Comparison of ENCODE assay signal across 8 cellular contexts in genomic region chr3:51391075-51391565, GRCh38. TPM values are rescaled to one million over a fixed set of nuclear protein-coding genes. Genes with fewer than 3 reads are reported as not detected.
DNase-seq lines count a peak whose midpoint lies in the region; ATAC-seq and TF ChIP-seq lines count a peak whose summit lies in the region.

A gene with protein sequence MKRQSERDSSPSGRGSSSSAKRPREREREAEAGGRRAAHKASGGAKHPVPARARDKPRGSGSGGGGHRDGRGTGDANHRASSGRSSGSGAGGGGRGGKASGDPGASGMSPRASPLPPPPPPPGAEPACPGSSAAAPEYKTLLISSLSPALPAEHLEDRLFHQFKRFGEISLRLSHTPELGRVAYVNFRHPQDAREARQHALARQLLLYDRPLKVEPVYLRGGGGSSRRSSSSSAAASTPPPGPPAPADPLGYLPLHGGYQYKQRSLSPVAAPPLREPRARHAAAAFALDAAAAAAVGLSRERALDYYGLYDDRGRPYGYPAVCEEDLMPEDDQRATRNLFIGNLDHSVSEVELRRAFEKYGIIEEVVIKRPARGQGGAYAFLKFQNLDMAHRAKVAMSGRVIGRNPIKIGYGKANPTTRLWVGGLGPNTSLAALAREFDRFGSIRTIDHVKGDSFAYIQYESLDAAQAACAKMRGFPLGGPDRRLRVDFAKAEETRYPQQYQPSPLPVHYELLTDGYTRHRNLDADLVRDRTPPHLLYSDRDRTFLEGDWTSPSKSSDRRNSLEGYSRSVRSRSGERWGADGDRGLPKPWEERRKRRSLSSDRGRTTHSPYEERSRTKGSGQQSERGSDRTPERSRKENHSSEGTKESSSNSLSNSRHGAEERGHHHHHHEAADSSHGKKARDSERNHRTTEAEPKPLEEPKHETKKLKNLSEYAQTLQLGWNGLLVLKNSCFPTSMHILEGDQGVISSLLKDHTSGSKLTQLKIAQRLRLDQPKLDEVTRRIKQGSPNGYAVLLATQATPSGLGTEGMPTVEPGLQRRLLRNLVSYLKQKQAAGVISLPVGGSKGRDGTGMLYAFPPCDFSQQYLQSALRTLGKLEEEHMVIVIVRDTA (plus strand): TSS chr3:51391285. CDS start chr3:51391400, 115 bp downstream.

- H3K79me2 ChIP-seq in trophoblast cell (ENCODE audit: control insufficient read depth, insufficient read depth, low read length, poor library complexity), result peaks cover 30% of the 10 kb centered on the region

- peak within 1 kb of the TSS; percentile 96 for H4K91ac ChIP-seq in trophoblast cell (ENCODE audit: low read depth, low read length)

- H2BK5ac ChIP-seq in trophoblast cell (ENCODE audit: low read depth, low read length, poor library complexity), result peak within 1 kb of the TSS; percentile 61

- WGBS in trophoblast cell (ENCODE audit: extremely low coverage, insufficient coverage, insufficient read length), result no CpG with 5 or more reads among the region's 83 CpGs

- peak; percentile 89 for ATAC-seq in HG02642 (IDR thresholded peaks at IDR 0.05; ENCODE audit: poor library complexity, unreplicated experiment)
- ATAC-seq in activated naive CD8-positive, alpha-beta T cell treated with anti-CD3 and anti-CD28 coated beads, Interleukin-2, amount 50 U/mL, for 24 hours, result peak; percentile 97

- peak within 1 kb of the TSS; percentile 94 for H4K8ac ChIP-seq in trophoblast cell (ENCODE audit: low read depth, low read length)

- H3K27me3 ChIP-seq in cardiac muscle cell (no peaks in the 10 kb centered on the region), trophoblast cell (ENCODE audit: insufficient read depth, low read length) (no peaks in the 10 kb centered on the region)

- peak within 1 kb of the TSS; percentile 66 for H3K4ac ChIP-seq in trophoblast cell (ENCODE audit: low read depth, low read length)

- H3K4me3 Mint-ChIP-seq in activated naive CD8-positive, alpha-beta T cell treated with anti-CD3 and anti-CD28 coated beads, Interleukin-2, amount 50 U/mL, for 24 hours, result peak within 1 kb of the TSS; percentile 79
- peak within 1 kb of the TSS; percentile 89 for H3K4me3 Mint-ChIP-seq in type B pancreatic cell

- H3K9me3 Mint-ChIP-seq in activated naive CD8-positive, alpha-beta T cell treated with anti-CD3 and anti-CD28 coated beads, Interleukin-2, amount 50 U/mL, for 24 hours, result no peaks in the 10 kb centered on the region
- no peaks in the 10 kb centered on the region for H3K9me3 Mint-ChIP-seq in type B pancreatic cell

- peak within 1 kb of the TSS; percentile 77 for H2BK120ac ChIP-seq in trophoblast cell (ENCODE audit: insufficient read depth, low read length, poor library complexity)

- H2AFZ ChIP-seq in trophoblast cell (ENCODE audit: insufficient read depth, low read length, poor library complexity), result peak within 1 kb of the TSS; percentile 86

- H3K14ac ChIP-seq in trophoblast cell (ENCODE audit: low read length), result peak within 1 kb of the TSS; percentile 97

- H3K9ac ChIP-seq in trophoblast cell (ENCODE audit: low read length), result peak within 1 kb of the TSS; percentile 91

- H4K12ac ChIP-seq in trophoblast cell (ENCODE audit: low read depth, low read length), result peak within 1 kb of the TSS; percentile 89

- H3K27me3 Mint-ChIP-seq in activated naive CD8-positive, alpha-beta T cell treated with anti-CD3 and anti-CD28 coated beads, Interleukin-2, amount 50 U/mL, for 24 hours, result no peaks in the 10 kb centered on the region
- no peaks in the 10 kb centered on the region for H3K27me3 Mint-ChIP-seq in type B pancreatic cell

- peaks cover 59% of the 10 kb centered on the region for H3K36me3 Mint-ChIP-seq in activated naive CD8-positive, alpha-beta T cell treated with anti-CD3 and anti-CD28 coated beads, Interleukin-2, amount 50 U/mL, for 24 hours (ENCODE audit: low read depth)
- peaks cover 46% of the 10 kb centered on the region for H3K36me3 Mint-ChIP-seq in type B pancreatic cell

- peak within 1 kb of the TSS; percentile 11 for H2BK12ac ChIP-seq in trophoblast cell (ENCODE audit: low read length)

- TF ChIP-seq CTCF in GM12865 (IDR thresholded peaks at IDR 0.05; ENCODE audit: insufficient read depth, low read depth, low read length, missing control alignments) (peak; percentile 94), cardiac muscle cell (IDR thresholded peaks at IDR 0.05; ENCODE audit: low read depth, low read length) (peak; percentile 85), type B pancreatic cell (conservative IDR thresholded peaks at IDR 0.05) (peak; percentile 91)

- peaks cover 30% of the 10 kb centered on the region for H3K36me3 ChIP-seq in cardiac muscle cell
- peaks cover 55 to 66% of the 10 kb centered on the region in 2 experiments for H3K36me3 ChIP-seq in trophoblast cell (ENCODE audit: control insufficient read depth in 1 of 2, insufficient read depth in 2 of 2, low read length in 2 of 2)

- H3K4me1 Mint-ChIP-seq in activated naive CD8-positive, alpha-beta T cell treated with anti-CD3 and anti-CD28 coated beads, Interleukin-2, amount 50 U/mL, for 24 hours, result peaks cover 77% of the 10 kb centered on the region
- peaks cover 36% of the 10 kb centered on the region for H3K4me1 Mint-ChIP-seq in type B pancreatic cell (ENCODE audit: unreplicated experiment)

- H3K23ac ChIP-seq in trophoblast cell (ENCODE audit: low read length), result no peak within 1 kb of the TSS

- H3K27ac Mint-ChIP-seq in activated naive CD8-positive, alpha-beta T cell treated with anti-CD3 and anti-CD28 coated beads, Interleukin-2, amount 50 U/mL, for 24 hours, result peak within 1 kb of the TSS; percentile 86
- H3K27ac Mint-ChIP-seq in type B pancreatic cell, result peak within 1 kb of the TSS; percentile 99

- H3K18ac ChIP-seq in trophoblast cell (ENCODE audit: low read length), result peak within 1 kb of the TSS; percentile 88

- H2AK5ac ChIP-seq in trophoblast cell (ENCODE audit: low read length), result peak within 1 kb of the TSS; percentile 93

- DNase-seq in GM12865 (ENCODE audit: low read depth) (peak; percentile 98), NCI-H1105 treated with DMSO at 0.1 percent for 48 hours (lab: John Stamatoyannopoulos, UW) (peak; percentile 86), SW 1271 (lab: John Stamatoyannopoulos, UW) (peak; percentile 57 to 86), cardiac muscle cell (ENCODE audit: low read depth in 1 of 2, low spot score in 1 of 2) (peak; percentile 98), trophoblast cell (peak; percentile 98 to 99), type B pancreatic cell (ENCODE audit: extremely low spot score, unreplicated experiment) (peak; percentile 99)
- DNase-seq in activated naive CD8-positive, alpha-beta T cell treated with anti-CD3 and anti-CD28 coated beads, Interleukin-2, amount 50 U/mL, for 24 hours, result peak; percentile 98

- H3K9me3 ChIP-seq in cardiac muscle cell (ENCODE audit: low read depth), result no peaks in the 10 kb centered on the region
- peaks cover 17% of the 10 kb centered on the region for H3K9me3 ChIP-seq in trophoblast cell (ENCODE audit: insufficient read depth, low read depth, low read length)

- H3K27ac ChIP-seq in cardiac muscle cell (peak within 1 kb of the TSS; percentile 98), trophoblast cell (ENCODE audit: low read depth, low read length) (peak within 1 kb of the TSS; percentile 75)

- H3K4me3 ChIP-seq in GM12865 (ENCODE audit: low read depth, low read length) (peak within 1 kb of the TSS; percentile 73), cardiac muscle cell (peak within 1 kb of the TSS; percentile 77), trophoblast cell (ENCODE audit: low read depth, low read length) (peak within 1 kb of the TSS; percentile 86)

- H3K79me1 ChIP-seq in trophoblast cell (ENCODE audit: low read length), result peaks cover 11% of the 10 kb centered on the region

- H3K4me1 ChIP-seq in cardiac muscle cell (ENCODE audit: low read depth) (peaks cover 19% of the 10 kb centered on the region), trophoblast cell (ENCODE audit: control insufficient read depth in 1 of 2, insufficient read depth in 2 of 2, low read length in 2 of 2) (peaks cover 32 to 46% of the 10 kb centered on the region in 2 experiments)

- peak within 1 kb of the TSS; percentile 91 for H3K4me2 ChIP-seq in trophoblast cell (ENCODE audit: low read length)

RNA-seq across cellular contexts. Expression of the gene that starts here (rescaled TPM):
- total RNA-seq in cardiac muscle cell (44.1 and 55.8 TPM in 2 replicates), type B pancreatic cell (ENCODE audit: low replicate concordance) (54.3 and 66.4 TPM in 2 replicates)
- 37.9 and 49.2 TPM in 2 replicates for polyA plus RNA-seq in cardiac muscle cell
- polyA plus RNA-seq in trophoblast cell (2013), result 28.4 and 29.5 TPM in 2 replicates

Comparison
In these comparisons a context has a peak if more than half of its experiments do, and no peak if none do; other contexts are left out.
1. Peak in every context shown above with its lines: DNase-seq, ATAC-seq, H3K4me3 ChIP-seq and H3K27ac ChIP-seq.